ENCODE assay signal across 15 cellular contexts in genomic region chrX:134868766-134869495, GRCh38. TPM values are rescaled to one million over a fixed set of nuclear protein-coding genes. Genes with fewer than 3 reads are reported as not detected.
DNase-seq lines count a peak whose midpoint lies in the region; ATAC-seq and TF ChIP-seq lines count a peak whose summit lies in the region.
"Had no signal": no experiment of that assay in that cellular context is flagged by ENCODE, and none has a peak within 500 bp of the region (broad histone marks: within the 10 kb centered on the region; RNA-seq: fewer than 3 reads in every experiment).

No MANE protein-coding gene starts in this region.

- ATAC-seq in RWPE2 (ENCODE audit: low read depth) (peak; percentile 48; the same call in 1 of the 3 replicates), HG02759 (IDR thresholded peaks at IDR 0.05; ENCODE audit: unreplicated experiment) (no peak), HG03159 (IDR thresholded peaks at IDR 0.05; ENCODE audit: unreplicated experiment) (no peak), HG02938 (IDR thresholded peaks at IDR 0.05; ENCODE audit: unreplicated experiment) (no peak)
- ATAC-seq: activated naive CD8-positive, alpha-beta T cell treated with anti-CD3 and anti-CD28 coated beads, Interleukin-2, amount 50 U/mL, for 24 hours had no signal

- H3K36me3 ChIP-seq in breast epithelium: no peaks in the 10 kb centered on the region
- H3K36me3 ChIP-seq in RWPE2 (ENCODE audit: low read depth): no peaks in the 10 kb centered on the region
- H3K36me3 ChIP-seq: neutrophil, transverse colon had no signal

- POLR2A ChIA-PET in MCF 10A (lab: Yijun Ruan, JAX): no interaction called here

- H3K27me3 ChIP-seq in breast epithelium (peaks cover 0 to 34% of the 10 kb centered on the region in 2 donors), RWPE2 (ENCODE audit: insufficient read depth, poor library complexity, severe bottlenecking) (no peaks in the 10 kb centered on the region)
- H3K27me3 ChIP-seq: neutrophil, transverse colon had no signal

- intact Hi-C loops in MCF 10A (cut with micrococcal nuclease) (no loop called here), breast epithelium (cut with DNase I; ENCODE audit: low total_unique reads) (no loop called here)

- H3K27me3 Mint-ChIP-seq in MCF 10A (ENCODE audit: insufficient read depth, unreplicated experiment): peaks cover 71% of the 10 kb centered on the region

- TF ChIP-seq POLR2A in breast epithelium (IDR thresholded peaks at IDR 0.05): no peak

- DNase-seq in MCF 10A (ENCODE audit: unreplicated experiment) (peak; percentile 52), breast epithelium (ENCODE audit: low spot score in 2 of 2) (no peak), RWPE2 (ENCODE audit: low spot score) (no peak), fibroblast of mammary gland (ENCODE audit: low read depth) (peak; percentile 97), superior temporal gyrus (ENCODE audit: extremely low spot score) (peak; percentile 10)
- DNase-seq: 8988T; activated naive CD8-positive, alpha-beta T cell treated with anti-CD3 and anti-CD28 coated beads, Interleukin-2, amount 50 U/mL, for 24 hours; DMS53; MM.1S; NCI-H446; transverse colon had no signal

- no peak overlapping the region for H3K27ac ChIP-seq in breast epithelium
- H3K27ac ChIP-seq in RWPE2 (ENCODE audit: poor library complexity, severe bottlenecking): no peak overlapping the region
- H3K27ac ChIP-seq: neutrophil, transverse colon had no signal

- H3K9me3 ChIP-seq in breast epithelium (no peaks in the 10 kb centered on the region), RWPE2 (ENCODE audit: severe bottlenecking) (no peaks in the 10 kb centered on the region)
- H3K9me3 ChIP-seq: neutrophil, transverse colon had no signal

- BruUV-seq in MCF 10A (replicated peaks; lab: Mats Ljungman, UMichigan): no TSS peak

- no peak overlapping the region for H3K4me3 Mint-ChIP-seq in MCF 10A (ENCODE audit: unreplicated experiment)
- H3K4me3 Mint-ChIP-seq: activated naive CD8-positive, alpha-beta T cell treated with anti-CD3 and anti-CD28 coated beads, Interleukin-2, amount 50 U/mL, for 24 hours had no signal

- no peak for TF ChIP-seq CTCF in MCF 10A (IDR thresholded peaks at IDR 0.05; ENCODE audit: unreplicated experiment)
- no peak for TF ChIP-seq CTCF in breast epithelium (IDR thresholded peaks at IDR 0.05)
- TF ChIP-seq CTCF in RWPE2 (IDR thresholded peaks at IDR 0.05; ENCODE audit: poor library complexity, severe bottlenecking): no peak
- no peak for TF ChIP-seq CTCF in fibroblast of mammary gland (conservative IDR thresholded peaks at IDR 0.05; ENCODE audit: control insufficient read depth, insufficient read depth, low read depth, low read length)

- no peak overlapping the region for H3K27ac Mint-ChIP-seq in MCF 10A (ENCODE audit: low read depth, unreplicated experiment)
- H3K27ac Mint-ChIP-seq: activated naive CD8-positive, alpha-beta T cell treated with anti-CD3 and anti-CD28 coated beads, Interleukin-2, amount 50 U/mL, for 24 hours had no signal

- CTCF ChIA-PET in MCF 10A (lab: Yijun Ruan, JAX): interaction anchor here (1.1 kb wide), 1 partner anchor 384 kb away, joined by 4 read pairs; no protein-coding TSS in a partner anchor

- no peaks in the 10 kb centered on the region for H3K36me3 Mint-ChIP-seq in MCF 10A (ENCODE audit: insufficient read depth, unreplicated experiment)

- H3K4me1 ChIP-seq in breast epithelium (no peaks in the 10 kb centered on the region), RWPE2 (ENCODE audit: insufficient read depth, poor library complexity, severe bottlenecking) (no peaks in the 10 kb centered on the region)
- H3K4me1 ChIP-seq: transverse colon had no signal

- no peaks in the 10 kb centered on the region for H3K9me3 Mint-ChIP-seq in MCF 10A (ENCODE audit: unreplicated experiment)
- H3K9me3 Mint-ChIP-seq: activated naive CD8-positive, alpha-beta T cell treated with anti-CD3 and anti-CD28 coated beads, Interleukin-2, amount 50 U/mL, for 24 hours had no signal

- H3K4me3 ChIP-seq in breast epithelium: no peak overlapping the region
- no peak overlapping the region for H3K4me3 ChIP-seq in RWPE2 (ENCODE audit: severe bottlenecking)
- H3K4me3 ChIP-seq in fibroblast of mammary gland (ENCODE audit: control insufficient read depth, low read depth, low read length): no peak overlapping the region
- H3K4me3 ChIP-seq: transverse colon had no signal

- H3K4me1 Mint-ChIP-seq in MCF 10A (ENCODE audit: insufficient read depth, unreplicated experiment): no peaks in the 10 kb centered on the region
- H3K4me1 Mint-ChIP-seq: activated naive CD8-positive, alpha-beta T cell treated with anti-CD3 and anti-CD28 coated beads, Interleukin-2, amount 50 U/mL, for 24 hours had no signal

RNA-seq across cellular contexts. Expression of gene MOSPD1, which starts 46.1 kb away (rescaled TPM):
- total RNA-seq in MCF 10A (2022) (17.5 and 20.9 TPM in 2 replicates), breast epithelium (10 to 100 TPM; 13.8 to 18.3 (median 17.6) TPM)

Comparison
In these comparisons a context has a peak if more than half of its experiments do, and no peak if none do; other contexts are left out.
1. DNase-seq: peak in MCF 10A (single experiment), fibroblast of mammary gland (single experiment) and superior temporal gyrus (single experiment); none in breast epithelium (0 of 2) and RWPE2 (single experiment).